ENCODE assay signal across 6 cellular contexts in the genomic region with DNA sequence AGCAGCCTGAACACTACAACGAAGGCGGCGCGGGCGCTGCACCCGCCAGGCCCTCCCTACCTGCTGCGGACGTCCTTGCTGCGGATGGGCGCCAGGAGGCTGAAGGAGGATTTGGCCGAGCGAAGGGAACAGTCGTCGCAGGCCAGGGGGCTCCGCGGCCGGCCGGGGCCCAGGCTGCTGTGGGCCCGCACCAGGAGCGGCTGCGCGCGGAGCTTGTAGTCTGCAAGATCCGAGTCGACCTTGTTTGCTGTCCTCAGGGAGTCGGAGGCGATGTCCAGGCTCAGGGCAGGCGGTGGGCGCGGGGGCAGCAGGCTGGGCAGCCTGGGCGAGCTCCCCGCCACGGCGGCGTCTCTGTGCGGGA.
DNase-seq lines count a peak whose midpoint lies in the region; ATAC-seq and TF ChIP-seq lines count a peak whose summit lies in the region.

No MANE protein-coding gene starts in this region.

- H3K27me3 ChIP-seq in RWPE2 (ENCODE audit: insufficient read depth, poor library complexity, severe bottlenecking): no peaks in the 10 kb centered on the region

- no peak for TF ChIP-seq CTCF in RWPE2 (IDR thresholded peaks at IDR 0.05; ENCODE audit: poor library complexity, severe bottlenecking)

- H3K9me3 ChIP-seq in RWPE2 (ENCODE audit: severe bottlenecking) (no peaks in the 10 kb centered on the region), iPS-18c (ENCODE audit: control insufficient read depth, insufficient read depth, low read length) (no peaks in the 10 kb centered on the region)

- no peak for DNase-seq in RWPE2 (ENCODE audit: low spot score)
- no peak for DNase-seq in NCI-H2081 (lab: John Stamatoyannopoulos, UW)

- H3K4me1 ChIP-seq in RWPE2 (ENCODE audit: insufficient read depth, poor library complexity, severe bottlenecking): peaks cover 6% of the 10 kb centered on the region

- H3K36me3 ChIP-seq in RWPE2 (ENCODE audit: low read depth): peaks cover 51% of the 10 kb centered on the region

- ATAC-seq in GM21390 (IDR thresholded peaks at IDR 0.05; ENCODE audit: unreplicated experiment): peak; percentile 27
- ATAC-seq in RWPE2 (ENCODE audit: low read depth): peak; percentile 18
- ATAC-seq in GM18909 (IDR thresholded peaks at IDR 0.05; ENCODE audit: poor library complexity, unreplicated experiment): no peak
- no peak for ATAC-seq in HG03196 (IDR thresholded peaks at IDR 0.05; ENCODE audit: unreplicated experiment)

- H3K4me3 ChIP-seq in RWPE2 (ENCODE audit: severe bottlenecking): peak overlapping the region; percentile 67
- H3K4me3 ChIP-seq in iPS-18c (ENCODE audit: insufficient read depth, low read depth, low read length): peak overlapping the region; percentile 75

- peak overlapping the region; percentile 54 for H3K27ac ChIP-seq in RWPE2 (ENCODE audit: poor library complexity, severe bottlenecking)

Comparison
In these comparisons a context has a peak if more than half of its experiments do, and no peak if none do; other contexts are left out.
1. ATAC-seq: peak in GM21390 (single experiment) and RWPE2 (single experiment); none in GM18909 (single experiment) and HG03196 (single experiment).